Comparison of ENCODE assay signal across 8 cellular contexts in genomic region chr17:48593840-48594411, GRCh38.
A peak's percentile ranks its signal among the peaks of the same experiment; 100 is the strongest.
DNase-seq lines count a peak whose midpoint lies in the region; ATAC-seq and TF ChIP-seq lines count a peak whose summit lies in the region.

No MANE protein-coding gene starts in this region.

- ATAC-seq in activated naive CD8-positive, alpha-beta T cell treated with anti-CD3 and anti-CD28 coated beads, Interleukin-2, amount 50 U/mL, for 24 hours: peak; percentile 59
- ATAC-seq in GM18511 (IDR thresholded peaks at IDR 0.05; ENCODE audit: unreplicated experiment): no peak
- ATAC-seq in HG03354 (IDR thresholded peaks at IDR 0.05; ENCODE audit: poor library complexity, severe bottlenecking, unreplicated experiment): no peak

- DNase-seq in NCI-H1105 (lab: John Stamatoyannopoulos, UW) (peak; percentile 73), T-helper 1 cell (peak; percentile 59 to 79 (median 73))
- peak; percentile 88 for DNase-seq in activated naive CD8-positive, alpha-beta T cell treated with anti-CD3 and anti-CD28 coated beads, Interleukin-2, amount 50 U/mL, for 24 hours
- peak; percentile 82 for DNase-seq in stimulated activated CD4-positive, alpha-beta T cell treated with anti-CD3 and anti-CD28 coated beads, Interleukin-12 subunit alpha, Interleukin-12 subunit beta, amount 100 ng/mL, for 4 hours

- H3K9ac ChIP-seq in iPS-15b (ENCODE audit: low read depth, low read length): no peak overlapping the region

- TF ChIP-seq CTCF in GM12872 (IDR thresholded peaks at IDR 0.05; ENCODE audit: insufficient read depth, low read depth, low read length): peak; percentile 98

- peaks cover 84% of the 10 kb centered on the region for H3K27me3 Mint-ChIP-seq in activated naive CD8-positive, alpha-beta T cell treated with anti-CD3 and anti-CD28 coated beads, Interleukin-2, amount 50 U/mL, for 24 hours

- H3K36me3 Mint-ChIP-seq in activated naive CD8-positive, alpha-beta T cell treated with anti-CD3 and anti-CD28 coated beads, Interleukin-2, amount 50 U/mL, for 24 hours (ENCODE audit: low read depth): no peaks in the 10 kb centered on the region

- H3K36me3 ChIP-seq in iPS-15b (ENCODE audit: control insufficient read depth, insufficient read depth, low read length): no peaks in the 10 kb centered on the region

- H3K9me3 Mint-ChIP-seq in activated naive CD8-positive, alpha-beta T cell treated with anti-CD3 and anti-CD28 coated beads, Interleukin-2, amount 50 U/mL, for 24 hours: no peaks in the 10 kb centered on the region

- peaks cover 100% of the 10 kb centered on the region for H3K27me3 ChIP-seq in iPS-15b (ENCODE audit: control insufficient read depth, insufficient read depth, low read length)

- H3K4me3 ChIP-seq in iPS-15b (ENCODE audit: low read depth, low read length): peak overlapping the region; percentile 39

- peaks cover 5% of the 10 kb centered on the region for H3K4me1 ChIP-seq in iPS-15b (ENCODE audit: control insufficient read depth, insufficient read depth, low read length)

- peaks cover 46% of the 10 kb centered on the region for H3K4me1 Mint-ChIP-seq in activated naive CD8-positive, alpha-beta T cell treated with anti-CD3 and anti-CD28 coated beads, Interleukin-2, amount 50 U/mL, for 24 hours

- no peak overlapping the region for H3K27ac Mint-ChIP-seq in activated naive CD8-positive, alpha-beta T cell treated with anti-CD3 and anti-CD28 coated beads, Interleukin-2, amount 50 U/mL, for 24 hours

- peak overlapping the region; percentile 75 for H3K4me3 Mint-ChIP-seq in activated naive CD8-positive, alpha-beta T cell treated with anti-CD3 and anti-CD28 coated beads, Interleukin-2, amount 50 U/mL, for 24 hours

- no peaks in the 10 kb centered on the region for H3K9me3 ChIP-seq in iPS-15b (ENCODE audit: control insufficient read depth, insufficient read depth, low read length)
